Comparison of ENCODE assay signal across 8 cellular contexts in genomic region chr15:63238796-63239195, GRCh38. TPM values are rescaled to one million over a fixed set of nuclear protein-coding genes. Genes with fewer than 3 reads are reported as not detected.
DNase-seq lines count a peak whose midpoint lies in the region; ATAC-seq, FAIRE-seq and TF ChIP-seq lines count a peak whose summit lies in the region.

No MANE protein-coding gene starts in this region.

- no peak for TF ChIP-seq CTCF in gastroesophageal sphincter (IDR thresholded peaks at IDR 0.05)

- no peak for TF ChIP-seq EP300 in gastroesophageal sphincter (IDR thresholded peaks at IDR 0.05)

- H3K9me3 Mint-ChIP-seq in T-helper 2 cell treated with Interferon-gamma antibody and Interleukin-4, amounts not matched to agents 5 μg/mL and 100 μg/mL, for 36 hours = no peaks in the 10 kb centered on the region

- no peaks in the 10 kb centered on the region for H3K9me3 ChIP-seq in gastroesophageal sphincter

- FAIRE-seq in H54 (lab: Jason Lieb, UNC) = peak; percentile 57

- peak overlapping the region in 2 of 4 donors; percentile 11 to 30 for H3K27ac ChIP-seq in gastroesophageal sphincter

- H3K27me3 Mint-ChIP-seq in T-helper 2 cell treated with Interferon-gamma antibody and Interleukin-4, amounts not matched to agents 5 μg/mL and 100 μg/mL, for 36 hours (ENCODE audit: low read depth) = no peaks in the 10 kb centered on the region

- peak; percentile 29 for ATAC-seq in gastroesophageal sphincter
- ATAC-seq in HG03520 (IDR thresholded peaks at IDR 0.05; ENCODE audit: unreplicated experiment) = no peak
- ATAC-seq in HG02973 (IDR thresholded peaks at IDR 0.05; ENCODE audit: unreplicated experiment) = no peak

- 0 to 9% methylated on average over 1 of the region's 1 CpG for WGBS in gastroesophageal sphincter (ENCODE audit: low coverage in 1 of 2), 2 donors

- no peak overlapping the region for H3K4me3 Mint-ChIP-seq in T-helper 2 cell treated with Interferon-gamma antibody and Interleukin-4, amounts not matched to agents 5 μg/mL and 100 μg/mL, for 36 hours

- H3K4me3 ChIP-seq in gastroesophageal sphincter = no peak overlapping the region

- H3K36me3 ChIP-seq in gastroesophageal sphincter = no peaks in the 10 kb centered on the region

- H3K4me1 Mint-ChIP-seq in T-helper 2 cell treated with Interferon-gamma antibody and Interleukin-4, amounts not matched to agents 5 μg/mL and 100 μg/mL, for 36 hours (ENCODE audit: low read depth) = peaks cover 51% of the 10 kb centered on the region

- peak; percentile 89 for DNase-seq in ELR (ENCODE audit: low read depth)
- DNase-seq in H54 (ENCODE audit: insufficient read length, low spot score) = no peak
- DNase-seq in T-helper 2 cell treated with Interferon-gamma antibody and Interleukin-4, amounts not matched to agents 5 μg/mL and 100 μg/mL, for 36 hours (ENCODE audit: low spot score) = peak; percentile 59
- DNase-seq in iPS-NIHi11 (ENCODE audit: low spot score) = no peak
- no peak for DNase-seq in DMS114 treated with DMSO at 0.1 percent for 48 hours (lab: John Stamatoyannopoulos, UW; ENCODE audit: unreplicated experiment)

- H3K27me3 ChIP-seq in gastroesophageal sphincter = no peaks in the 10 kb centered on the region

- no peak for TF ChIP-seq POLR2A in H54 (IDR thresholded peaks at IDR 0.05; ENCODE audit: low read depth, low read length)
- no peak for TF ChIP-seq POLR2A in gastroesophageal sphincter (IDR thresholded peaks at IDR 0.05)

- H3K4me1 ChIP-seq in gastroesophageal sphincter = peaks cover 12 to 73% (median 30%) of the 10 kb centered on the region in 3 donors

- no peak overlapping the region for H3K27ac Mint-ChIP-seq in T-helper 2 cell treated with Interferon-gamma antibody and Interleukin-4, amounts not matched to agents 5 μg/mL and 100 μg/mL, for 36 hours

- peaks cover 42% of the 10 kb centered on the region for H3K36me3 Mint-ChIP-seq in T-helper 2 cell treated with Interferon-gamma antibody and Interleukin-4, amounts not matched to agents 5 μg/mL and 100 μg/mL, for 36 hours (ENCODE audit: low read depth)

RNA-seq across cellular contexts. Expression of gene APH1B, which starts 38.6 kb away (rescaled TPM):
- total RNA-seq in gastroesophageal sphincter = 10 to 100 TPM in 2 of 4 donors, 1 to 10 TPM in 2; 8.1 to 18.7 (median 11.5) TPM

RNA-seq across cellular contexts. Expression of gene RAB8B, which starts 49.4 kb away (rescaled TPM):
- total RNA-seq in gastroesophageal sphincter = 10 to 100 TPM; 26.1 to 48.1 (median 33.0) TPM

Comparison
In these comparisons a context has a peak if more than half of its experiments do, and no peak if none do; other contexts are left out.
1. DNase-seq: peak in ELR (single experiment) and T-helper 2 cell treated with Interferon-gamma antibody and Interleukin-4, amounts not matched to agents 5 μg/mL and 100 μg/mL, for 36 hours (single experiment); none in H54 (single experiment), iPS-NIHi11 (single experiment) and DMS114 treated with DMSO at 0.1 percent for 48 hours (single experiment).